In genomic region chr4:40150932-40151331, GRCh38 we compare ENCODE assay signal across 28 cellular contexts. TPM values are rescaled to one million over a fixed set of nuclear protein-coding genes. Genes with fewer than 3 reads are reported as not detected.
DNase-seq lines count a peak whose midpoint lies in the region; ATAC-seq lines count a peak whose summit lies in the region.
"Had no signal": no experiment of that assay in that cellular context is flagged by ENCODE, and none has a peak within 500 bp of the region (broad histone marks: within the 10 kb centered on the region; RNA-seq: fewer than 3 reads in every experiment).

No MANE protein-coding gene starts in this region.

- peaks cover 10% of the 10 kb centered on the region for H3K36me3 Mint-ChIP-seq in CD4-positive, CD25-positive, alpha-beta regulatory T cell
- H3K36me3 Mint-ChIP-seq in naive B cell = peaks cover 0 to 8% of the 10 kb centered on the region in 2 donors

- in situ Hi-C loops in KBM-7 (cut with MboI; ENCODE audit: low pct_unique_long_range_greater_than_20kb, low sequenced_read_pairs) = no loop called here

- H3K36me3 ChIP-seq in CD4-positive, CD25-positive, alpha-beta regulatory T cell (ENCODE audit: control insufficient read depth, insufficient read depth, low read length) = no peaks in the 10 kb centered on the region
- H3K36me3 ChIP-seq: brain microvascular endothelial cell, esophagus squamous epithelium, gastroesophageal sphincter, transverse colon had no signal

- peaks cover 2 to 3% of the 10 kb centered on the region in 2 experiments for H3K9me3 ChIP-seq in CD4-positive, CD25-positive, alpha-beta regulatory T cell (ENCODE audit: control insufficient read depth in 2 of 2, low read length in 2 of 2)
- H3K9me3 ChIP-seq: esophagus squamous epithelium, gastroesophageal sphincter, transverse colon had no signal

- H3K27me3 Mint-ChIP-seq in CD4-positive, CD25-positive, alpha-beta regulatory T cell = no peaks in the 10 kb centered on the region
- no peaks in the 10 kb centered on the region for H3K27me3 Mint-ChIP-seq in naive B cell
- H3K27me3 Mint-ChIP-seq: activated CD8-positive, alpha-beta memory T cell treated with anti-CD3 and anti-CD28 coated beads, Interleukin-2, amount 10 ng/mL, durations not matched to agents 7 days and 5 days; activated naive CD8-positive, alpha-beta T cell treated with anti-CD3 and anti-CD28 coated beads, Interleukin-2, amount 10 ng/mL, durations not matched to agents 7 days and 5 days had no signal

- peaks cover 20% of the 10 kb centered on the region for H3K4me1 ChIP-seq in CD4-positive, CD25-positive, alpha-beta regulatory T cell (ENCODE audit: control insufficient read depth, insufficient read depth, low read length, poor library complexity, severe bottlenecking)
- H3K4me1 ChIP-seq: esophagus squamous epithelium, gastroesophageal sphincter, SJCRH30, transverse colon had no signal

- H3K9me3 Mint-ChIP-seq in CD4-positive, CD25-positive, alpha-beta regulatory T cell = peaks cover 0 to 7% (median 3%) of the 10 kb centered on the region in 7 donors
- peaks cover 0 to 14% (median 8%) of the 10 kb centered on the region in 7 donors for H3K9me3 Mint-ChIP-seq in naive B cell

- no peak overlapping the region for H3K4me3 ChIP-seq in CD4-positive, CD25-positive, alpha-beta regulatory T cell (ENCODE audit: low read depth, low read length)
- H3K4me3 ChIP-seq: esophagus squamous epithelium, gastroesophageal sphincter, lung, SJCRH30, transverse colon had no signal

- ATAC-seq in CD4-positive, CD25-positive, alpha-beta regulatory T cell (ENCODE audit: low read depth in 2 of 2) = no peak
- ATAC-seq in HG03571 (IDR thresholded peaks at IDR 0.05; ENCODE audit: unreplicated experiment) (peak; percentile 65), naive B cell (ENCODE audit: low read depth in 2 of 2) (no peak)
- ATAC-seq: activated CD8-positive, alpha-beta memory T cell treated with anti-CD3 and anti-CD28 coated beads, Interleukin-2, amount 10 ng/mL, durations not matched to agents 7 days and 5 days; gastroesophageal sphincter had no signal

- no peaks in the 10 kb centered on the region for H3K27me3 ChIP-seq in CD4-positive, CD25-positive, alpha-beta regulatory T cell (ENCODE audit: control insufficient read depth, insufficient read depth, low read length)
- H3K27me3 ChIP-seq: brain microvascular endothelial cell, esophagus squamous epithelium, gastroesophageal sphincter, SJCRH30, transverse colon had no signal

- DNase-seq in CD4-positive, CD25-positive, alpha-beta regulatory T cell = no peak
- DNase-seq in amniotic epithelial cell (ENCODE audit: low read depth) = peak; percentile 24
- DNase-seq in naive B cell = no peak
- DNase-seq in posterior cingulate gyrus = no peak
- no peak for DNase-seq in GF-D8 (lab: John Stamatoyannopoulos, UW)
- DNase-seq in KBM-7 = no peak
- no peak for DNase-seq in NCI-H524 (lab: John Stamatoyannopoulos, UW)
- DNase-seq: activated CD4-positive, alpha-beta T cell treated with anti-CD3 and anti-CD28 coated beads for 48 hours; activated CD8-positive, alpha-beta memory T cell treated with anti-CD3 and anti-CD28 coated beads, Interleukin-2, amount 10 ng/mL, durations not matched to agents 7 days and 5 days; activated naive CD8-positive, alpha-beta T cell treated with anti-CD3 and anti-CD28 coated beads, Interleukin-2, amount 10 ng/mL, durations not matched to agents 7 days and 5 days; brain microvascular endothelial cell; effector CD8-positive, alpha-beta T cell; esophagus squamous epithelium; kidney; NCI-H1105; NCI-H2029; NCI-H2227 treated with DMSO at 0.1 percent for 48 hours; retina; SJCRH30; stimulated activated CD4-positive, alpha-beta T cell treated with anti-CD3 and anti-CD28 coated beads, Interleukin-2, amount 100 ng/mL, for 48 hours; stimulated activated naive CD4-positive, alpha-beta T cell treated with Interleukin-2 at 50 U/mL for 16 hours; transverse colon had no signal

- peaks cover 22 to 42% (median 34%) of the 10 kb centered on the region in 4 donors for H3K4me1 Mint-ChIP-seq in CD4-positive, CD25-positive, alpha-beta regulatory T cell
- H3K4me1 Mint-ChIP-seq in naive B cell = peaks cover 16 to 38% (median 16%) of the 10 kb centered on the region in 3 donors
- H3K4me1 Mint-ChIP-seq: CD14-positive monocyte had no signal

- peak overlapping the region; percentile 18 for H3K27ac ChIP-seq in CD4-positive, CD25-positive, alpha-beta regulatory T cell (ENCODE audit: insufficient read depth, low read length, poor library complexity, severe bottlenecking)
- H3K27ac ChIP-seq: brain microvascular endothelial cell, esophagus squamous epithelium, gastroesophageal sphincter, SJCRH30, transverse colon had no signal

- peak overlapping the region; percentile 34 to 68 (median 42) for H3K27ac Mint-ChIP-seq in CD4-positive, CD25-positive, alpha-beta regulatory T cell
- peak overlapping the region; percentile 0 to 92 (median 70) for H3K27ac Mint-ChIP-seq in naive B cell
- H3K27ac Mint-ChIP-seq: activated CD8-positive, alpha-beta memory T cell treated with anti-CD3 and anti-CD28 coated beads, Interleukin-2, amount 10 ng/mL, durations not matched to agents 7 days and 5 days; activated naive CD8-positive, alpha-beta T cell treated with anti-CD3 and anti-CD28 coated beads, Interleukin-2, amount 10 ng/mL, durations not matched to agents 7 days and 5 days; activated T-helper 1 cell treated with anti-CD3 and anti-CD28 coated beads, Interleukin-12 subunit alpha, Interleukin-12 subunit beta, Interleukin-2, Interleukin-4 antibody, amounts not matched to agents 30 ng/mL and 10 ng/mL and 1 ng/mL, durations not matched to agents 14 hours and 24 hours and 36 hours had no signal

- intact Hi-C loops in posterior cingulate gyrus (cut with DNase I) = loop anchor here (2.0 kb wide), 1 partner anchor 158 kb away; no protein-coding TSS in a partner anchor

- peak overlapping the region in 1 of 4 donors; percentile 47 for H3K4me3 Mint-ChIP-seq in CD4-positive, CD25-positive, alpha-beta regulatory T cell
- H3K4me3 Mint-ChIP-seq in naive B cell = peak overlapping the region in 2 of 8 donors; percentile 29 to 69
- H3K4me3 Mint-ChIP-seq: activated CD8-positive, alpha-beta memory T cell treated with anti-CD3 and anti-CD28 coated beads, Interleukin-2, amount 10 ng/mL, durations not matched to agents 7 days and 5 days; activated naive CD8-positive, alpha-beta T cell treated with anti-CD3 and anti-CD28 coated beads, Interleukin-2, amount 10 ng/mL, durations not matched to agents 7 days and 5 days; activated T-helper 1 cell treated with anti-CD3 and anti-CD28 coated beads, Interleukin-12 subunit alpha, Interleukin-12 subunit beta, Interleukin-2, Interleukin-4 antibody, amounts not matched to agents 30 ng/mL and 10 ng/mL and 1 ng/mL, durations not matched to agents 14 hours and 24 hours and 36 hours; CD14-positive monocyte had no signal

RNA-seq across cellular contexts. Expression of gene RHOH, which starts 45.9 kb away (rescaled TPM):
- total RNA-seq in CD4-positive, CD25-positive, alpha-beta regulatory T cell = 645 TPM
- 100 to 1,000 TPM; 360 to 479 (median 397) TPM for polyA plus RNA-seq in CD4-positive, CD25-positive, alpha-beta regulatory T cell
- polyA plus RNA-seq in naive B cell (ENCODE audit: low read depth in 6 of 6) = 100 to 1,000 TPM; 411 to 590 (median 456) TPM
- total RNA-seq: SJCRH30 had no signal
- polyA plus RNA-seq: AG04450 had no signal
